In the genomic region with DNA sequence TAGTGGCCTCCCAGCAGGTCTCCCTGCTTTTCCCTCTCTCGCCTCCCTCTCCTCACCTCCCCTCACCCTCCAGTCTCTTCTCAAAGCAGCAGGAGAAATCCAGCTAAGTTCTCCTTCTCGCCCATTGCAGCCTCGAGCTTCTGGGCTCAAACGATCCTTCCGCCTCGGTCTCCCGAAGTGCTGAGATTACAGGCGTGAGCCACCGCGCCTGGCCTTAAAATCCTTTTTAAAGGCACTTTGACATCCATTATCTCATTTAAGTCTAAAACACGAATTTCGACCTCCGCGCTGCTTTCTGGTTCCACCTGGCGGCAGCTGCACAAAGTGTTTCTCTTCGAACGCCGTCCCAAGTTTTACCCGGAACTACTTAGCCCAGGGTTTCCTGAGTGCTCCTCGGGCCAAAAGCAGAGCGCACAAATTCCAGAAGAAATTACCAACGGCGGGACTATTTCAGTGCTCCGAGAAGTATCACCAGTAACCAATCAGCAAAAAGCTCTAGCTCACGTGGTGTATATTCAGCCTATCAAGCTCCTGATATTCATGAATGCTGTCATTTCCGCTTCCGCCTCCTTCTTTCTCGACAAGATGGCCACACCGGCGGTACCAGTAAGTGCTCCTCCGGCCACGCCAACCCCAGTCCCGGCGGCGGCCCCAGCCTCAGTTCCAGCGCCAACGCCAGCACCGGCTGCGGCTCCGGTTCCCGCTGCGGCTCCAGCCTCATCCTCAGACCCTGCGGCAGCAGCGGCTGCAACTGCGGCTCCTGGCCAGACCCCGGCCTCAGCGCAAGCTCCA, we compare ENCODE assay signal across 8 cellular contexts. TPM values are rescaled to one million over a fixed set of nuclear protein-coding genes. Genes with fewer than 3 reads are reported as not detected.
A peak's percentile ranks its signal among the peaks of the same experiment; 100 is the strongest.
DNase-seq lines count a peak whose midpoint lies in the region; ATAC-seq, FAIRE-seq and TF ChIP-seq lines count a peak whose summit lies in the region.

A gene with protein sequence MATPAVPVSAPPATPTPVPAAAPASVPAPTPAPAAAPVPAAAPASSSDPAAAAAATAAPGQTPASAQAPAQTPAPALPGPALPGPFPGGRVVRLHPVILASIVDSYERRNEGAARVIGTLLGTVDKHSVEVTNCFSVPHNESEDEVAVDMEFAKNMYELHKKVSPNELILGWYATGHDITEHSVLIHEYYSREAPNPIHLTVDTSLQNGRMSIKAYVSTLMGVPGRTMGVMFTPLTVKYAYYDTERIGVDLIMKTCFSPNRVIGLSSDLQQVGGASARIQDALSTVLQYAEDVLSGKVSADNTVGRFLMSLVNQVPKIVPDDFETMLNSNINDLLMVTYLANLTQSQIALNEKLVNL (plus strand): TSS at position 570 of the 792 bp plus-strand sequence. CDS start 16 bp downstream, at position 586.

- H4K20me1 ChIP-seq in H1 (replicated peaks in 1 of 2; ENCODE audit: control insufficient read depth in 1 of 2, insufficient read depth in 2 of 2, low read length in 2 of 2): peaks cover 2 to 3% of the 10 kb centered on the region in 2 experiments

- H3K4me3 ChIP-seq in H1 (ENCODE audit: extremely low read depth in 1 of 4, insufficient read depth in 2 of 4, low read depth in 3 of 4, low read length in 4 of 4): peak within 1 kb of the TSS; percentile 73 to 99 (median 86)

- H3K9me3 Mint-ChIP-seq in memory B cell: no peaks in the 10 kb centered on the region

- H3K56ac ChIP-seq in H1 (replicated peaks; ENCODE audit: insufficient read length, low read depth, low read length): peak within 1 kb of the TSS; percentile 43

- peaks cover 0 to 21% (median 7%) of the 10 kb centered on the region in 4 experiments; a peak in 5 of 8 replicates for H3K36me3 ChIP-seq in H1 (ENCODE audit: control insufficient read depth in 2 of 4, insufficient read depth in 4 of 4, low read length in 3 of 4)

- peaks cover 6% of the 10 kb centered on the region; the same call in 1 of the 2 replicates for H3K23me2 ChIP-seq in H1 (ENCODE audit: low read depth, low read length)

- H3K36me3 Mint-ChIP-seq in memory B cell: peaks cover 18% of the 10 kb centered on the region

- TF ChIP-seq CTCF in H1 (IDR thresholded peaks at IDR 0.05; ENCODE audit: control extremely low read depth in 1 of 3, insufficient read depth in 1 of 3, low read depth in 1 of 3, low read length in 3 of 3): peak; percentile 60 to 83 (median 81)

- peak within 1 kb of the TSS; percentile 97 for H3K4me3 Mint-ChIP-seq in memory B cell

- peak within 1 kb of the TSS; percentile 37 for H4K91ac ChIP-seq in H1 (replicated peaks; ENCODE audit: insufficient read length, low read length)

- H3K18ac ChIP-seq in H1 (ENCODE audit: extremely low read depth, low read length): peak within 1 kb of the TSS; percentile 26; the same call in 1 of the 2 replicates

- peak within 1 kb of the TSS; percentile 85 to 91 for H3K4me2 ChIP-seq in H1 (ENCODE audit: insufficient read depth in 1 of 2, low read depth in 2 of 2, low read length in 2 of 2)

- FAIRE-seq in HTR-8/SVneo (lab: Jason Lieb, UNC) (peak; percentile 59), H1 (lab: Jason Lieb, UNC) (peak; percentile 91)

- CTCF ChIA-PET in H1 (lab: Charles Lee; ENCODE audit: partially characterized antibody): interaction anchor here (0.5 to 6.0 kb wide), 24 partner anchors 9 to 1281 kb away, joined by 3 to 127 read pairs (median 4); partner anchors contain the start of gene NLRP10

- H3K4me1 Mint-ChIP-seq in memory B cell: peaks cover 26% of the 10 kb centered on the region

- DNase-seq in COR-L47 (lab: John Stamatoyannopoulos, UW): peak; percentile 99
- peak; percentile 98 for DNase-seq in HTR-8/SVneo (ENCODE audit: insufficient read length, low spot score)
- peak; percentile 99 for DNase-seq in NOMO-1 treated with DMSO at 0.1 percent for 48 hours (lab: John Stamatoyannopoulos, UW; ENCODE audit: unreplicated experiment)
- peak; percentile 71 to 83 for DNase-seq in activated CD8-positive, alpha-beta memory T cell treated with anti-CD3 and anti-CD28 coated beads for 4 hours (ENCODE audit: low read depth in 2 of 2)
- peak; percentile 88 to 97 for DNase-seq in H1 (ENCODE audit: low read depth in 1 of 2, low spot score in 2 of 2)
- DNase-seq in memory B cell (ENCODE audit: low spot score in 2 of 2): peak; percentile 76 to 91
- peak; percentile 69 for DNase-seq in stimulated activated CD8-positive, alpha-beta memory T cell treated with anti-CD3 and anti-CD28 coated beads, Interleukin-12 subunit alpha, Interleukin-12 subunit beta, amount 100 ng/mL, for 24 hours (ENCODE audit: extremely low read depth)

- H2BK20ac ChIP-seq in H1 (ENCODE audit: low read length): no peak within 1 kb of the TSS

- TF ChIP-seq POLR2A in H1 (IDR thresholded peaks at IDR 0.05; ENCODE audit: control extremely low read depth in 1 of 2, low read depth in 2 of 2, low read length in 2 of 2): peak; percentile 57 to 62

- no peaks in the 10 kb centered on the region for H3K27me3 ChIP-seq in H1 (replicated peaks in 1 of 4; ENCODE audit: control insufficient read depth in 3 of 4, extremely low read depth in 1 of 4, insufficient read depth in 3 of 4, low read length in 3 of 4)

- H3K4me1 ChIP-seq in H1 (replicated peaks in 1 of 4; ENCODE audit: control insufficient read depth in 3 of 4, insufficient read depth in 4 of 4, low read length in 3 of 4): peaks cover 0 to 5% (median 3%) of the 10 kb centered on the region in 4 experiments; a peak in 4 of 7 replicates

- H2BK120ac ChIP-seq in H1 (replicated peaks; ENCODE audit: low read depth, low read length): no peak within 1 kb of the TSS

- peak within 1 kb of the TSS; percentile 93 for H3K27ac Mint-ChIP-seq in memory B cell

- H3K79me2 ChIP-seq in H1 (ENCODE audit: control insufficient read depth in 1 of 2, insufficient read depth in 2 of 2, low read length in 2 of 2): peaks cover 10 to 32% of the 10 kb centered on the region in 2 experiments

- no peak within 1 kb of the TSS for H3K14ac ChIP-seq in H1 (ENCODE audit: insufficient read length)

- peak within 1 kb of the TSS; percentile 47 for H2AFZ ChIP-seq in H1 (ENCODE audit: low read length)

- H3K27me3 Mint-ChIP-seq in memory B cell: no peaks in the 10 kb centered on the region

- no peak within 1 kb of the TSS for H2AK5ac ChIP-seq in H1 (ENCODE audit: low read depth, low read length)

- H2BK15ac ChIP-seq in H1 (ENCODE audit: low read length): no peak within 1 kb of the TSS

- no peak within 1 kb of the TSS for H3K23ac ChIP-seq in H1 (ENCODE audit: insufficient read length)

- peak within 1 kb of the TSS; percentile 91 for H3K4ac ChIP-seq in H1 (replicated peaks; ENCODE audit: insufficient read length, low read depth, low read length)

- H3K9me3 ChIP-seq in H1 (ENCODE audit: insufficient read depth in 2 of 2, low read depth in 1 of 2, low read length in 1 of 2): no peaks in the 10 kb centered on the region

- peak within 1 kb of the TSS; percentile 91; the same call in 1 of the 2 replicates for H4K8ac ChIP-seq in H1 (ENCODE audit: extremely low read depth, insufficient read depth, low read length)

- whole genome bisulfite sequencing in H1 (ENCODE audit: extremely low coverage in 1 of 2, insufficient coverage in 1 of 2, insufficient read length in 1 of 2, insufficient replicate concordance in 2 of 2, low coverage in 1 of 2, low lambda C conversion rate in 2 of 2, missing lambda C conversion rate in 1 of 2), 2 experiments: 3% methylated on average over 47 of the region's 47 CpGs; no CpG with 5 or more reads in 1 of the 2 experiments

- peak within 1 kb of the TSS; percentile 94 for H2BK12ac ChIP-seq in H1 (ENCODE audit: low read depth, low read length)

- H3K27ac ChIP-seq in H1 (ENCODE audit: low read depth, low read length): peak within 1 kb of the TSS; percentile 41; the same call in 1 of the 2 replicates

- POLR2A ChIA-PET in H1 (lab: Charles Lee; ENCODE audit: partially characterized antibody): interaction anchor here (0.7 to 2.4 kb wide), 22 partner anchors 8 to 138 kb away, joined by 3 to 58 read pairs (median 4); no protein-coding TSS in a partner anchor

- H4K5ac ChIP-seq in H1 (ENCODE audit: insufficient read length, low read depth, low read length): peak within 1 kb of the TSS; percentile 37

- H3K9ac ChIP-seq in H1 (replicated peaks in 1 of 4; ENCODE audit: extremely low read depth in 1 of 4, low read depth in 3 of 4, low read length in 3 of 4): peak within 1 kb of the TSS; percentile 73 to 95 (median 83)

- TF ChIP-seq RAD21 in H1 (IDR thresholded peaks at IDR 0.05 in 1 of 2, conservative IDR thresholded peaks at IDR 0.05 in 1 of 2; ENCODE audit: low read depth in 2 of 2, low read length in 2 of 2): peak; percentile 88 to 89

- peak in 1 of 2 experiments; percentile 70; a peak in 1 of 3 replicates for TF ChIP-seq EP300 in H1 (IDR thresholded peaks at IDR 0.05; ENCODE audit: borderline replicate concordance in 1 of 2, low read depth in 2 of 2, low read length in 2 of 2)

- peaks cover 5% of the 10 kb centered on the region; the same call in 1 of the 2 replicates for H3K79me1 ChIP-seq in H1 (ENCODE audit: low read depth, low read length)

- ATAC-seq in GM21367 (IDR thresholded peaks at IDR 0.05; ENCODE audit: unreplicated experiment): peak; percentile 94
- peak; percentile 95 for ATAC-seq in memory B cell (ENCODE audit: low read depth)

- peak within 1 kb of the TSS; percentile 82; the same call in 1 of the 2 replicates for H2BK5ac ChIP-seq in H1 (ENCODE audit: low read depth, low read length)

TF ChIP-seq in H1, 55 proteins besides CTCF, POLR2A, EP300 and RAD21 (continues in another document):
- TF ChIP-seq JUN (IDR thresholded peaks at IDR 0.05; ENCODE audit: low read depth, low read length): 0 out of 2 replicates have a peak, but pooled peaks have one; percentile 19

RNA-seq across cellular contexts. Expression of the gene that starts here (rescaled TPM):
- total RNA-seq in H1 (2021; fragmentation: NEBNext Ultra II Directional; extraction: Animal tissue kit (Norgen Biotek cat#: 25700)): 385 and 388 TPM in 2 replicates
- 222 and 469 TPM in 2 replicates for polyA plus RNA-seq in H1 (2011; rRNA removed)
- polyA plus RNA-seq in H1 (2011; cell fraction: cytosol; rRNA removed): 352 TPM
- 349 TPM for polyA plus RNA-seq in H1 (2011; cell fraction: nucleus; rRNA removed)
- 353 to 461 TPM (median 430 TPM) in 4 replicates for polyA plus RNA-seq in H1 (2012, experiment 1 of 2)
- 373 TPM for polyA plus RNA-seq in H1 (2012, experiment 2 of 2)
- polyA plus RNA-seq in H1 (2013, experiment 1 of 2): 479 TPM
- 464 TPM for polyA plus RNA-seq in H1 (2013, experiment 2 of 2)
- 220 and 221 TPM in 2 replicates for polyA minus RNA-seq in H1 (2011; rRNA and poly(A)+ RNA removed)
- 184 TPM for polyA minus RNA-seq in H1 (2011; cell fraction: cytosol; rRNA and poly(A)+ RNA removed)
- polyA minus RNA-seq in H1 (2011; cell fraction: nucleus; rRNA and poly(A)+ RNA removed): 187 TPM

Comparison
In these comparisons a context has a peak if more than half of its experiments do, and no peak if none do; other contexts are left out.
1. Peak in every context shown above with its lines: DNase-seq, ATAC-seq, H3K4me3 ChIP-seq and H3K27ac ChIP-seq.